25 cellular contexts compared by ENCODE assay signal in genomic region chrX:148905376-148905775, GRCh38.
"Had no signal": no experiment of that assay in that cellular context is flagged by ENCODE, and none has a peak within 500 bp of the region (broad histone marks: within the 10 kb centered on the region; RNA-seq: fewer than 3 reads in every experiment).

No MANE protein-coding gene starts in this region.

- DNase-seq: colonic mucosa; effector memory CD8-positive, alpha-beta T cell; erythroblast; esophagus squamous epithelium; foreskin melanocyte; glutamatergic neuron; heart right ventricle; hippocampal formation; left ventricle myocardium superior; lower lobe of right lung; natural killer cell; stimulated activated CD4-positive, alpha-beta T cell treated with anti-CD3 and anti-CD28 coated beads, Interleukin-12 subunit alpha, Interleukin-12 subunit beta, amount 100 ng/mL, for 4 hours; stimulated activated CD4-positive, alpha-beta T cell treated with anti-CD3 and anti-CD28 coated beads, Interleukin-1b, Interleukin-23, amount 100 ng/mL, for 48 hours; stimulated activated CD4-positive, alpha-beta T cell treated with anti-CD3 and anti-CD28 coated beads, Interleukin-4, amount 100 ng/mL, for 1 hour; stimulated activated CD8-positive, alpha-beta memory T cell treated with anti-CD3 and anti-CD28 coated beads, Interleukin-4, amount 100 ng/mL, for 48 hours; stimulated activated naive CD4-positive, alpha-beta T cell; stimulated activated naive CD8-positive, alpha-beta T cell treated with anti-CD3 and anti-CD28 coated beads, Interleukin-15, amount 100 ng/mL, for 72 hours; tibial artery had no signal

- ATAC-seq: effector memory CD8-positive, alpha-beta T cell; heart right ventricle; left ventricle myocardium superior; lower lobe of right lung; natural killer cell; sciatic nerve; stimulated activated naive CD8-positive, alpha-beta T cell treated with anti-CD3 and anti-CD28 coated beads, Interleukin-15, amount 100 ng/mL, for 72 hours had no signal

- H3K4me1 Mint-ChIP-seq: natural killer cell; stimulated activated naive CD8-positive, alpha-beta T cell treated with anti-CD3 and anti-CD28 coated beads, Interleukin-15, amount 100 ng/mL, for 72 hours had no signal

- H3K36me3 ChIP-seq: colonic mucosa, esophagus squamous epithelium, heart right ventricle, lower lobe of right lung, right atrium auricular region, tibial artery had no signal

- H3K9me3 ChIP-seq: colonic mucosa, esophagus squamous epithelium, lower lobe of right lung, right atrium auricular region, tibial artery had no signal

- H3K4me3 Mint-ChIP-seq: dendritic cell treated with granulocyte-macrophage colony-stimulating factor and Interleukin-4, amounts not matched to agents 40 ng/mL and 50 ng/mL, for 4 days; effector memory CD8-positive, alpha-beta T cell; natural killer cell; stimulated activated naive CD8-positive, alpha-beta T cell treated with anti-CD3 and anti-CD28 coated beads, Interleukin-15, amount 100 ng/mL, for 72 hours; type B pancreatic cell had no signal

- H3K9ac ChIP-seq: parathyroid adenoma had no signal

- H3K79me2 ChIP-seq: parathyroid adenoma had no signal

- H3K27ac ChIP-seq: colonic mucosa, esophagus squamous epithelium, heart right ventricle, lower lobe of right lung, parathyroid adenoma, right atrium auricular region, tibial artery had no signal

- H3K27ac Mint-ChIP-seq: dendritic cell treated with granulocyte-macrophage colony-stimulating factor and Interleukin-4, amounts not matched to agents 40 ng/mL and 50 ng/mL, for 4 days; effector memory CD8-positive, alpha-beta T cell; natural killer cell; progenitor cell of endocrine pancreas; type B pancreatic cell had no signal

- H3K4me2 ChIP-seq: smooth muscle cell had no signal

- H3K4me1 ChIP-seq: colonic mucosa, esophagus squamous epithelium, heart right ventricle, lower lobe of right lung, parathyroid adenoma, right atrium auricular region, tibial artery had no signal

- H3K4me3 ChIP-seq: colonic mucosa, esophagus squamous epithelium, heart right ventricle, lower lobe of right lung, right atrium auricular region, smooth muscle cell, tibial artery had no signal

- H2AFZ ChIP-seq: parathyroid adenoma had no signal

- H3K27me3 Mint-ChIP-seq: dendritic cell treated with granulocyte-macrophage colony-stimulating factor and Interleukin-4, amounts not matched to agents 40 ng/mL and 50 ng/mL, for 4 days; effector memory CD8-positive, alpha-beta T cell; progenitor cell of endocrine pancreas; stimulated activated naive CD8-positive, alpha-beta T cell treated with anti-CD3 and anti-CD28 coated beads, Interleukin-15, amount 100 ng/mL, for 72 hours; type B pancreatic cell had no signal

- H3K36me3 Mint-ChIP-seq: natural killer cell had no signal

- H3K27me3 ChIP-seq: colonic mucosa, esophagus squamous epithelium, heart right ventricle, right atrium auricular region, tibial artery had no signal

- H3K9me3 Mint-ChIP-seq: dendritic cell treated with granulocyte-macrophage colony-stimulating factor and Interleukin-4, amounts not matched to agents 40 ng/mL and 50 ng/mL, for 4 days; natural killer cell; stimulated activated naive CD8-positive, alpha-beta T cell treated with anti-CD3 and anti-CD28 coated beads, Interleukin-15, amount 100 ng/mL, for 72 hours had no signal
